ENCODE assay signal across 1 cellular context in genomic region chr22:38656256-38657148, GRCh38.
TF ChIP-seq lines count a peak whose summit lies in the region.

TSS of gene CBY1 (plus strand) at chr22:38656638. CDS start at chr22:38668055, 11,417 bp downstream.
TSS of gene FAM227A (minus strand) at chr22:38656392. CDS start at chr22:38650168, 6,224 bp downstream.

TF ChIP-seq in K562, 482 proteins besides CTCF, POLR2A, EP300 and RAD21 (continued from another document and continues in another):
- TF ChIP-seq MITF (IDR thresholded peaks at IDR 0.05) (no peak), MAX (CRISPR knock-in tag; IDR thresholded peaks at IDR 0.05) (no peak), CCAR2 (IDR thresholded peaks at IDR 0.05; ENCODE audit: low read depth, low read length) (no peak), ZNF57 (CRISPR knock-in tag; IDR thresholded peaks at IDR 0.05) (no peak), FOXA1 (IDR thresholded peaks at IDR 0.05; ENCODE audit: borderline replicate concordance) (no peak), SUPT5H (IDR thresholded peaks at IDR 0.05) (peak; percentile 56; the same call in 1 of the 2 replicates), YY1 (IDR thresholded peaks at IDR 0.05; ENCODE audit: borderline replicate concordance in 1 of 3, control insufficient read depth in 1 of 3, extremely low read depth in 1 of 3, insufficient read depth in 3 of 3, insufficient read length in 1 of 3, insufficient replicate concordance in 2 of 3, low read depth in 1 of 3, low read length in 2 of 3) (peak in 2 of 3 experiments; percentile 42 to 61), TFAM (CRISPR knock-in tag; conservative IDR thresholded peaks at IDR 0.05) (no peak), NR2C2 (CRISPR knock-in tag; IDR thresholded peaks at IDR 0.05) (no peak), NR2C2 (tag; IDR thresholded peaks at IDR 0.05) (peak; percentile 22; the same call in 1 of the 2 replicates), RNF2 (IDR thresholded peaks at IDR 0.05) (no peak), SPI1 (IDR thresholded peaks at IDR 0.05; ENCODE audit: borderline replicate concordance, low read depth, low read length) (no peak), CBFA2T2 (conservative IDR thresholded peaks at IDR 0.05) (no peak), SREBF1 (IDR thresholded peaks at IDR 0.05; ENCODE audit: borderline replicate concordance, low read depth, low read length) (peak; percentile 76; the same call in 1 of the 2 replicates), ZNF639 (CRISPR knock-in tag; conservative IDR thresholded peaks at IDR 0.05 in 1 of 2, IDR thresholded peaks at IDR 0.05 in 1 of 2) (no peak), ZNF407 (IDR thresholded peaks at IDR 0.05; ENCODE audit: low read depth) (no peak), KLF13 (tag; IDR thresholded peaks at IDR 0.05; ENCODE audit: borderline replicate concordance, low read depth) (no peak), CSDE1 (IDR thresholded peaks at IDR 0.05) (peak in 1 of 2 experiments; percentile 60; a peak in 1 of 4 replicates), PBX2 (CRISPR knock-in tag; IDR thresholded peaks at IDR 0.05; ENCODE audit: low read depth) (no peak), PBX2 (tag; conservative IDR thresholded peaks at IDR 0.05; ENCODE audit: low read depth) (no peak), BACH1 (tag; IDR thresholded peaks at IDR 0.05) (no peak), ZBTB40 (IDR thresholded peaks at IDR 0.05) (no peak), ZBTB40 (CRISPR knock-in tag; IDR thresholded peaks at IDR 0.05) (no peak), ZNF224 (CRISPR knock-in tag; IDR thresholded peaks at IDR 0.05) (no peak)
